ENCODE assay signal across 8 cellular contexts in genomic region chr2:26245231-26245732, GRCh38. TPM values are rescaled to one million over a fixed set of nuclear protein-coding genes. Genes with fewer than 3 reads are reported as not detected.
DNase-seq lines count a peak whose midpoint lies in the region; ATAC-seq, FAIRE-seq and TF ChIP-seq lines count a peak whose summit lies in the region.

No MANE protein-coding gene starts in this region.

- peak overlapping the region; percentile 81 to 98 (median 98) for H3K4me3 ChIP-seq in liver (ENCODE audit: low read depth in 1 of 3, low read length in 3 of 3)

- no peaks in the 10 kb centered on the region for H3K9me3 ChIP-seq in liver (ENCODE audit: control insufficient read depth in 4 of 4, low read length in 3 of 4)

- peaks cover 8 to 51% (median 33%) of the 10 kb centered on the region in 4 donors for H3K4me1 ChIP-seq in liver (ENCODE audit: control insufficient read depth in 4 of 4, insufficient read depth in 4 of 4, low read length in 3 of 4)

- no peaks in the 10 kb centered on the region for H3K27me3 ChIP-seq in liver (ENCODE audit: control insufficient read depth in 4 of 4, insufficient read depth in 4 of 4, low read length in 3 of 4)

- H3K27ac Mint-ChIP-seq in central memory CD8-positive, alpha-beta T cell (ENCODE audit: low read depth), result peak overlapping the region; percentile 97

- peaks cover 21% of the 10 kb centered on the region for H3K36me3 Mint-ChIP-seq in central memory CD8-positive, alpha-beta T cell (ENCODE audit: insufficient read depth)

- peaks cover 48% of the 10 kb centered on the region for H3K4me1 Mint-ChIP-seq in central memory CD8-positive, alpha-beta T cell

- no peaks in the 10 kb centered on the region for H3K36me3 ChIP-seq in liver (ENCODE audit: control insufficient read depth in 4 of 4, insufficient read depth in 3 of 4, low read depth in 1 of 4, low read length in 3 of 4)

- H3K9me3 Mint-ChIP-seq in central memory CD8-positive, alpha-beta T cell, result no peaks in the 10 kb centered on the region

- FAIRE-seq in HTR-8/SVneo (lab: Jason Lieb, UNC), result peak; percentile 13

- H3K4me3 Mint-ChIP-seq in central memory CD8-positive, alpha-beta T cell, result peak overlapping the region; percentile 100

- peak; percentile 7 for ATAC-seq in GM19397 (IDR thresholded peaks at IDR 0.05; ENCODE audit: unreplicated experiment)
- peak; percentile 64 for ATAC-seq in central memory CD8-positive, alpha-beta T cell (replicated peaks; ENCODE audit: extremely low read depth, poor library complexity, severe bottlenecking)
- ATAC-seq in HG02840 (IDR thresholded peaks at IDR 0.05; ENCODE audit: low FRiP score, unreplicated experiment), result no peak

- peak overlapping the region; percentile 17 to 85 for H3K9ac ChIP-seq in liver (ENCODE audit: low read depth in 1 of 2, low read length in 2 of 2)

- TF ChIP-seq CTCF in liver (IDR thresholded peaks at IDR 0.05; ENCODE audit: low read depth, low read length, missing input control), result no peak

- peak overlapping the region; percentile 84 to 94 for H3K27ac ChIP-seq in liver (ENCODE audit: low read depth in 1 of 2, low read length in 2 of 2)

- no peaks in the 10 kb centered on the region for H3K27me3 Mint-ChIP-seq in central memory CD8-positive, alpha-beta T cell

- DNase-seq in CD1c-positive myeloid dendritic cell (ENCODE audit: extremely low spot score) (peak; percentile 64), HTR-8/SVneo (ENCODE audit: insufficient read length, low spot score) (no peak), T-helper 22 cell (ENCODE audit: low read depth) (peak; percentile 16)
- DNase-seq in central memory CD8-positive, alpha-beta T cell (ENCODE audit: low spot score in 2 of 2), result peak; percentile 19 to 36
- DNase-seq in stimulated activated CD4-positive, alpha-beta T cell treated with anti-CD3 and anti-CD28 coated beads, Interleukin-4, amount 100 ng/mL, for 48 hours (ENCODE audit: low read depth in 2 of 2), result peak; percentile 33 to 37

- TF ChIP-seq RAD21 in liver (IDR thresholded peaks at IDR 0.05), result no peak

- WGBS in liver, result under 1% methylated on average over 21 of the region's 21 CpGs

TF ChIP-seq in liver, 16 proteins besides CTCF, POLR2A, EP300 and RAD21:
- TF ChIP-seq HNF4G (IDR thresholded peaks at IDR 0.05) (no peak), NR2F2 (IDR thresholded peaks at IDR 0.05) (no peak), EGR1 (IDR thresholded peaks at IDR 0.05; ENCODE audit: low read depth in 2 of 2) (peak; percentile 80 to 91), RXRA (IDR thresholded peaks at IDR 0.05) (no peak)

RNA-seq across cellular contexts. Expression of gene HADHB, which starts 0.5 kb away (rescaled TPM):
- total RNA-seq in liver, result 100 to 1,000 TPM; 103 to 255 TPM
- 100 to 1,000 TPM; 266 to 284 TPM for polyA plus RNA-seq in liver

RNA-seq across cellular contexts. Expression of gene HADHA, which starts 0.8 kb away (rescaled TPM):
- 100 to 1,000 TPM; 101 to 276 TPM for total RNA-seq in liver
- 100 to 1,000 TPM; 126 to 191 TPM for polyA plus RNA-seq in liver
